ENCODE assay signal across 23 cellular contexts in the genomic region with DNA sequence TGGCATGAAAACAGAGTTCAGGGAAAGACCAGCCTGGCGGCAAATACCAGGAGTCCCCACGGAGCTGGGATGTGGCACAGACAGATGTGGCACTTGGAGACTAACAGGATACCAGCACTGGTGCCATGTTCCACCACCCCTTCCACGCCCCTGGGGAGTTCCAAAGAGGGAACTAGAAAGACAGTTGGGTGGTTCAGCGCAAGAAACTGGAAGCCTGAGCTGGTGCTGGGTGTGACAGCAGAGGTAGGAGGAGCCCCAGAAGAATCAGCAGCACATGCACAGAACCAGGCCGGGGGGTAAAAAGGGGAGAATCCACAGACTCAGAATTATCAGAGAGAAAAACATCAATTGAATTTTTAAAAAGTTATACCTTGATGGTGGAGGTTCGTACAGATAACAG.
"Had no signal": no experiment of that assay in that cellular context is flagged by ENCODE, and none has a peak within 500 bp of the region (broad histone marks: within the 10 kb centered on the region; RNA-seq: fewer than 3 reads in every experiment).

No MANE protein-coding gene starts in this region.

- H3K36me3 ChIP-seq: left lung, neutrophil had no signal

- H3K9ac ChIP-seq: parathyroid adenoma had no signal

- H3K4me3 ChIP-seq: left lung, lung, tibial artery had no signal

- H3K36me3 Mint-ChIP-seq: activated CD8-positive, alpha-beta memory T cell treated with anti-CD3 and anti-CD28 coated beads, Interleukin-2, amount 10 ng/mL, durations not matched to agents 7 days and 5 days; activated naive CD4-positive, alpha-beta T cell treated with anti-CD3 and anti-CD28 coated beads, Interleukin-2, amount 10 ng/mL, durations not matched to agents 7 days and 5 days; mesothelial cell of epicardium; natural killer cell had no signal

- H3K4me1 Mint-ChIP-seq: activated CD4-positive, alpha-beta memory T cell treated with anti-CD3 and anti-CD28 coated beads, Interleukin-2, amount 10 ng/mL, durations not matched to agents 7 days and 5 days; activated CD4-positive, alpha-beta T cell treated with anti-CD3 and anti-CD28 coated beads, Interleukin-2, amount 10 ng/mL, durations not matched to agents 24 days and 14 days; activated CD8-positive, alpha-beta memory T cell treated with anti-CD3 and anti-CD28 coated beads, Interleukin-2, amount 10 ng/mL, durations not matched to agents 7 days and 5 days; activated naive CD4-positive, alpha-beta T cell treated with anti-CD3 and anti-CD28 coated beads, Interleukin-2, amount 10 ng/mL, durations not matched to agents 7 days and 5 days; natural killer cell; stimulated activated naive CD8-positive, alpha-beta T cell treated with anti-CD3 and anti-CD28 coated beads, Interleukin-15, amount 100 ng/mL, for 72 hours had no signal

- ATAC-seq: activated CD4-positive, CD25-positive, alpha-beta regulatory T cell treated with anti-CD3 and anti-CD28 coated beads, Interleukin-2, amount 50 U/mL, for 24 hours; activated CD8-positive, alpha-beta memory T cell treated with anti-CD3 and anti-CD28 coated beads, Interleukin-2, amount 10 ng/mL, durations not matched to agents 7 days and 5 days; left lung; natural killer cell; right cardiac atrium; stimulated activated naive CD8-positive, alpha-beta T cell treated with anti-CD3 and anti-CD28 coated beads, Interleukin-15, amount 100 ng/mL, for 72 hours had no signal

- H3K4me3 Mint-ChIP-seq: activated CD4-positive, alpha-beta memory T cell treated with anti-CD3 and anti-CD28 coated beads, Interleukin-2, amount 10 ng/mL, durations not matched to agents 7 days and 5 days; activated CD4-positive, alpha-beta T cell treated with anti-CD3 and anti-CD28 coated beads, Interleukin-2, amount 10 ng/mL, durations not matched to agents 24 days and 14 days; activated CD8-positive, alpha-beta memory T cell treated with anti-CD3 and anti-CD28 coated beads, Interleukin-2, amount 10 ng/mL, durations not matched to agents 7 days and 5 days; activated naive CD4-positive, alpha-beta T cell treated with anti-CD3 and anti-CD28 coated beads, Interleukin-2, amount 10 ng/mL, durations not matched to agents 7 days and 5 days; mesothelial cell of epicardium; natural killer cell; stimulated activated naive CD8-positive, alpha-beta T cell treated with anti-CD3 and anti-CD28 coated beads, Interleukin-15, amount 100 ng/mL, for 72 hours had no signal

- H3K4me1 ChIP-seq: left lung, parathyroid adenoma, tibial artery had no signal

- H3K27me3 Mint-ChIP-seq: activated CD4-positive, alpha-beta memory T cell treated with anti-CD3 and anti-CD28 coated beads, Interleukin-2, amount 10 ng/mL, durations not matched to agents 7 days and 5 days had no signal

- H2AFZ ChIP-seq: parathyroid adenoma had no signal

- H3K27ac Mint-ChIP-seq: activated CD4-positive, alpha-beta memory T cell treated with anti-CD3 and anti-CD28 coated beads, Interleukin-2, amount 10 ng/mL, durations not matched to agents 7 days and 5 days; activated CD4-positive, alpha-beta T cell treated with anti-CD3 and anti-CD28 coated beads, Interleukin-2, amount 10 ng/mL, durations not matched to agents 24 days and 14 days; activated CD8-positive, alpha-beta memory T cell treated with anti-CD3 and anti-CD28 coated beads, Interleukin-2, amount 10 ng/mL, durations not matched to agents 7 days and 5 days; activated naive CD4-positive, alpha-beta T cell treated with anti-CD3 and anti-CD28 coated beads, Interleukin-2, amount 10 ng/mL, durations not matched to agents 7 days and 5 days; mesothelial cell of epicardium; natural killer cell had no signal

- H3K27me3 ChIP-seq: left lung, tibial artery had no signal

- H3K9me3 ChIP-seq: left lung, neutrophil, tibial artery had no signal

- H3K79me2 ChIP-seq: parathyroid adenoma had no signal

- H3K9me3 Mint-ChIP-seq: activated CD4-positive, alpha-beta memory T cell treated with anti-CD3 and anti-CD28 coated beads, Interleukin-2, amount 10 ng/mL, durations not matched to agents 7 days and 5 days; activated CD4-positive, alpha-beta T cell treated with anti-CD3 and anti-CD28 coated beads, Interleukin-2, amount 10 ng/mL, durations not matched to agents 24 days and 14 days; activated naive CD4-positive, alpha-beta T cell treated with anti-CD3 and anti-CD28 coated beads, Interleukin-2, amount 10 ng/mL, durations not matched to agents 7 days and 5 days; mesothelial cell of epicardium; natural killer cell; stimulated activated naive CD8-positive, alpha-beta T cell treated with anti-CD3 and anti-CD28 coated beads, Interleukin-15, amount 100 ng/mL, for 72 hours had no signal

- DNase-seq: activated CD4-positive, alpha-beta memory T cell treated with anti-CD3 and anti-CD28 coated beads, Interleukin-2, amount 10 ng/mL, durations not matched to agents 7 days and 5 days; activated CD4-positive, alpha-beta T cell treated with anti-CD3 and anti-CD28 coated beads, Interleukin-2, amount 10 ng/mL, durations not matched to agents 24 days and 14 days; activated CD8-positive, alpha-beta memory T cell treated with anti-CD3 and anti-CD28 coated beads, Interleukin-2, amount 10 ng/mL, durations not matched to agents 7 days and 5 days; activated effector memory CD4-positive, alpha-beta T cell treated with anti-CD3 and anti-CD28 coated beads, Interleukin-2, amount 50 U/mL, for 16 hours; activated naive CD4-positive, alpha-beta T cell treated with anti-CD3 and anti-CD28 coated beads, Interleukin-2, amount 10 ng/mL, durations not matched to agents 7 days and 5 days; activated T-cell treated with anti-CD3 and anti-CD28 coated beads for 4 hours; aorta; central memory CD4-positive, alpha-beta T cell; dermis blood vessel endothelial cell; effector CD8-positive, alpha-beta T cell; hippocampal formation; kidney glomerular epithelial cell; left lung; natural killer cell; right cardiac atrium; stimulated activated CD4-positive, alpha-beta T cell treated with anti-CD3 and anti-CD28 coated beads, Interleukin-12 subunit alpha, Interleukin-12 subunit beta, amount 100 ng/mL, for 4 hours; stimulated activated naive CD8-positive, alpha-beta T cell treated with anti-CD3 and anti-CD28 coated beads, Interleukin-15, amount 100 ng/mL, for 72 hours; tibial artery had no signal

- H3K27ac ChIP-seq: left lung, neutrophil, parathyroid adenoma, tibial artery had no signal
